Comparison of ENCODE assay signal across 23 cellular contexts in genomic region chr7:85821926-85822325, GRCh38.
A peak's percentile ranks its signal among the peaks of the same experiment; 100 is the strongest.
DNase-seq lines count a peak whose midpoint lies in the region; ATAC-seq and TF ChIP-seq lines count a peak whose summit lies in the region.
"Had no signal": no experiment of that assay in that cellular context is flagged by ENCODE, and none has a peak within 500 bp of the region (broad histone marks: within the 10 kb centered on the region; RNA-seq: fewer than 3 reads in every experiment).

No MANE protein-coding gene starts in this region.

- no peak overlapping the region for H3K9ac ChIP-seq in neural progenitor cell
- H3K9ac ChIP-seq: BLaER1 treated with 17β-estradiol and CSF1 and Interleukin-3, amounts not matched to agents 10 nM and 100 nM had no signal

- no peaks in the 10 kb centered on the region for H4K20me1 ChIP-seq in neural progenitor cell (ENCODE audit: low read depth)
- H4K20me1 ChIP-seq: BLaER1 treated with 17β-estradiol and CSF1 and Interleukin-3, amounts not matched to agents 10 nM and 100 nM had no signal

- no peak overlapping the region for H3K4me3 Mint-ChIP-seq in stimulated activated naive CD8-positive, alpha-beta T cell treated with anti-CD3 and anti-CD28 coated beads, Interleukin-15, amount 100 ng/mL, for 72 hours
- no peak overlapping the region for H3K4me3 Mint-ChIP-seq in neural progenitor cell
- H3K4me3 Mint-ChIP-seq in stimulated activated memory B cell treated with anti-CD40 and anti-IgM and Interleukin-4, amounts not matched to agents 10 μg/mL and 1 μg/mL and 100 μg/mL, for 72 hours: no peak overlapping the region
- H3K4me3 Mint-ChIP-seq: CD14-positive monocyte; CD4-positive, alpha-beta T cell; CD8-positive, alpha-beta memory T cell; GM23338; H9 had no signal

- no peak for DNase-seq in stimulated activated naive CD8-positive, alpha-beta T cell treated with anti-CD3 and anti-CD28 coated beads, Interleukin-15, amount 100 ng/mL, for 72 hours
- DNase-seq in stimulated activated naive CD8-positive, alpha-beta T cell treated with anti-CD3 and anti-CD28 coated beads, Interleukin-15, Interleukin-2, amounts not matched to agents 100 U/mL and 50 U/mL, for 24 hours: no peak
- no peak for DNase-seq in neural progenitor cell (ENCODE audit: low spot score)
- DNase-seq in activated CD4-positive, CD25-positive, alpha-beta regulatory T cell treated with anti-CD3 and anti-CD28 coated beads, Interleukin-2, amount 50 U/mL, for 72 hours: no peak
- no peak for DNase-seq in iPS-NIHi11 (ENCODE audit: low spot score)
- DNase-seq: 8988T; ACHN; AML-193; BE2C; CD4-positive, alpha-beta T cell; CD8-positive, alpha-beta memory T cell; DMS 273 treated with DMSO at 0.1 percent for 48 hours; DMS79; EL; GDM1; H9 had no signal

- H3K4me1 ChIP-seq in neural progenitor cell: no peaks in the 10 kb centered on the region
- H3K4me1 ChIP-seq: A549; BE2C; BLaER1 treated with 17β-estradiol and CSF1 and Interleukin-3, amounts not matched to agents 10 nM and 100 nM had no signal

- H3K4me3 ChIP-seq in neural progenitor cell: no peak overlapping the region
- H3K4me3 ChIP-seq: A549; BLaER1 treated with 17β-estradiol and CSF1 and Interleukin-3, amounts not matched to agents 10 nM and 100 nM; GM12878; GM23338 had no signal

- ATAC-seq in stimulated activated naive CD8-positive, alpha-beta T cell treated with anti-CD3 and anti-CD28 coated beads, Interleukin-15, amount 100 ng/mL, for 72 hours: peak; percentile 23
- no peak for ATAC-seq in stimulated activated naive CD8-positive, alpha-beta T cell treated with anti-CD3 and anti-CD28 coated beads, Interleukin-15, Interleukin-2, amounts not matched to agents 100 U/mL and 50 U/mL, for 24 hours
- peak; percentile 49 for ATAC-seq in stimulated activated memory B cell treated with anti-CD40 and anti-IgM and Interleukin-4, amounts not matched to agents 10 μg/mL and 1 μg/mL and 100 μg/mL, for 72 hours
- no peak for ATAC-seq in HG02852 (IDR thresholded peaks at IDR 0.05; ENCODE audit: unreplicated experiment)
- ATAC-seq: A549, GM12878, GM23338 had no signal

- no peaks in the 10 kb centered on the region for H3K27me3 ChIP-seq in neural progenitor cell
- H3K27me3 ChIP-seq: BE2C; BLaER1 treated with 17β-estradiol and CSF1 and Interleukin-3, amounts not matched to agents 10 nM and 100 nM had no signal

- no peaks in the 10 kb centered on the region for H3K4me1 Mint-ChIP-seq in stimulated activated naive CD8-positive, alpha-beta T cell treated with anti-CD3 and anti-CD28 coated beads, Interleukin-15, amount 100 ng/mL, for 72 hours
- no peaks in the 10 kb centered on the region for H3K4me1 Mint-ChIP-seq in neural progenitor cell
- H3K4me1 Mint-ChIP-seq in stimulated activated memory B cell treated with anti-CD40 and anti-IgM and Interleukin-4, amounts not matched to agents 10 μg/mL and 1 μg/mL and 100 μg/mL, for 72 hours: no peaks in the 10 kb centered on the region
- H3K4me1 Mint-ChIP-seq: CD14-positive monocyte; CD8-positive, alpha-beta memory T cell; GM23338 had no signal

- H2AFZ ChIP-seq in neural progenitor cell (replicated peaks): peak overlapping the region; percentile 70
- H2AFZ ChIP-seq: GM23338 had no signal

- no peak overlapping the region for H3K27ac ChIP-seq in neural progenitor cell
- H3K27ac ChIP-seq: A549; BLaER1 treated with 17β-estradiol and CSF1 and Interleukin-3, amounts not matched to agents 10 nM and 100 nM had no signal

- no peak for TF ChIP-seq CTCF in neural progenitor cell (IDR thresholded peaks at IDR 0.05)

- no peaks in the 10 kb centered on the region for H3K36me3 ChIP-seq in neural progenitor cell
- H3K36me3 ChIP-seq: BE2C; BLaER1 treated with 17β-estradiol and CSF1 and Interleukin-3, amounts not matched to agents 10 nM and 100 nM had no signal

- no peak overlapping the region for H3K4me2 ChIP-seq in neural progenitor cell
- H3K4me2 ChIP-seq: A549; BLaER1 treated with 17β-estradiol and CSF1 and Interleukin-3, amounts not matched to agents 10 nM and 100 nM; GM23338 had no signal

- no peaks in the 10 kb centered on the region for H3K36me3 Mint-ChIP-seq in neural progenitor cell
- no peaks in the 10 kb centered on the region for H3K36me3 Mint-ChIP-seq in stimulated activated memory B cell treated with anti-CD40 and anti-IgM and Interleukin-4, amounts not matched to agents 10 μg/mL and 1 μg/mL and 100 μg/mL, for 72 hours
- H3K36me3 Mint-ChIP-seq: CD14-positive monocyte; CD8-positive, alpha-beta memory T cell had no signal

- H3K27ac Mint-ChIP-seq in stimulated activated naive CD8-positive, alpha-beta T cell treated with anti-CD3 and anti-CD28 coated beads, Interleukin-15, amount 100 ng/mL, for 72 hours: no peak overlapping the region
- no peak overlapping the region for H3K27ac Mint-ChIP-seq in neural progenitor cell
- H3K27ac Mint-ChIP-seq in stimulated activated memory B cell treated with anti-CD40 and anti-IgM and Interleukin-4, amounts not matched to agents 10 μg/mL and 1 μg/mL and 100 μg/mL, for 72 hours: no peak overlapping the region
- H3K27ac Mint-ChIP-seq: CD14-positive monocyte; CD4-positive, alpha-beta T cell; CD8-positive, alpha-beta memory T cell; GM23338; H9 had no signal

- no peaks in the 10 kb centered on the region for H3F3A ChIP-seq in neural progenitor cell (ENCODE audit: low read depth)

- H3K27me3 Mint-ChIP-seq in stimulated activated naive CD8-positive, alpha-beta T cell treated with anti-CD3 and anti-CD28 coated beads, Interleukin-15, amount 100 ng/mL, for 72 hours: no peaks in the 10 kb centered on the region
- no peaks in the 10 kb centered on the region for H3K27me3 Mint-ChIP-seq in neural progenitor cell (ENCODE audit: insufficient read depth, low read depth)
- H3K27me3 Mint-ChIP-seq in stimulated activated memory B cell treated with anti-CD40 and anti-IgM and Interleukin-4, amounts not matched to agents 10 μg/mL and 1 μg/mL and 100 μg/mL, for 72 hours: no peaks in the 10 kb centered on the region
- H3K27me3 Mint-ChIP-seq: CD4-positive, alpha-beta T cell; CD8-positive, alpha-beta memory T cell had no signal

- H3K9me3 Mint-ChIP-seq in stimulated activated naive CD8-positive, alpha-beta T cell treated with anti-CD3 and anti-CD28 coated beads, Interleukin-15, amount 100 ng/mL, for 72 hours: no peaks in the 10 kb centered on the region
- no peaks in the 10 kb centered on the region for H3K9me3 Mint-ChIP-seq in neural progenitor cell
- H3K9me3 Mint-ChIP-seq in stimulated activated memory B cell treated with anti-CD40 and anti-IgM and Interleukin-4, amounts not matched to agents 10 μg/mL and 1 μg/mL and 100 μg/mL, for 72 hours: no peaks in the 10 kb centered on the region
- H3K9me3 Mint-ChIP-seq: CD4-positive, alpha-beta T cell; H9 had no signal

- no peaks in the 10 kb centered on the region for H3K9me3 ChIP-seq in neural progenitor cell (ENCODE audit: low read depth)
- H3K9me3 ChIP-seq: A549, BE2C had no signal

- no peaks in the 10 kb centered on the region for H3K79me2 ChIP-seq in neural progenitor cell (ENCODE audit: low read depth)

Comparison
In these comparisons a context has a peak if more than half of its experiments do, and no peak if none do; other contexts are left out.
1. ATAC-seq: peak in stimulated activated naive CD8-positive, alpha-beta T cell treated with anti-CD3 and anti-CD28 coated beads, Interleukin-15, amount 100 ng/mL, for 72 hours (single experiment) and stimulated activated memory B cell treated with anti-CD40 and anti-IgM and Interleukin-4, amounts not matched to agents 10 μg/mL and 1 μg/mL and 100 μg/mL, for 72 hours (single experiment); none in stimulated activated naive CD8-positive, alpha-beta T cell treated with anti-CD3 and anti-CD28 coated beads, Interleukin-15, Interleukin-2, amounts not matched to agents 100 U/mL and 50 U/mL, for 24 hours (single experiment) and HG02852 (single experiment).